8 cellular contexts compared by ENCODE assay signal in the genomic region with DNA sequence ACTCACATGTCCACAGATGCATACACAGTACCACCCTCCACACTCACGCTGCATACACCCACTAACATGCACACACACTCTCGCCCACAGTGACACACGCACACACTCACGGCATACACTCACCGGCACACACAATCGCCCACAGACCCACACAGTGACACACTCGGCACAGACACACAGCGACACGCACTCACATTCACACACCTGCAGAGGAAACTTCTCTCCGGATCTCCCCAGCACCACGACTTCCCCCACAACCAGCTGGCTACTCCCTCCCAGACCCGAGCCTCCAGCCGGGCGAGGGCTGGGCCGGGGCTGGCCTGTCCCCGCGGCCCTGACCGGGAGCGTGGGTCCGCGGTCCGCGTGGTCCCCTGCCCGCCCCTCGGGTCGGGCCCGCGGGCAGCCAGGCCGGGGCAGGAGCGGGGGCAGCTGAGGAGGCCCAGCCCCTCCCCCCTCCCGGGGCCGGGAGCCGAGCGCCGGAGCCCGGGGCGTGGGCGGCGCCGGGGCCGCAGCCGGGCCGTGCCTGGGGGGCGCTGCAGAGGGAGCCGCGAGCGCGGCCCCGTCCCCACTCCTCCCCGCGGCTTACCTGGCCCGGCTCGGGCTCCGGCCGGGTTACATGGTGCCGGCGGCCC. TPM values are rescaled to one million over a fixed set of nuclear protein-coding genes. Genes with fewer than 3 reads are reported as not detected.
DNase-seq lines count a peak whose midpoint lies in the region; ATAC-seq and TF ChIP-seq lines count a peak whose summit lies in the region.

No MANE protein-coding gene starts in this region.

- intact Hi-C loops in prostate gland (cut with DNase I) = no loop called here

- peaks cover 8% of the 10 kb centered on the region for H3K4me1 ChIP-seq in prostate gland (replicated peaks)

- H3K4me3 ChIP-seq in GM12865 (ENCODE audit: low read depth, low read length) = no peak overlapping the region
- H3K4me3 ChIP-seq in prostate gland = peak overlapping the region; percentile 19 to 40

- no peak for ATAC-seq in GM21515 (IDR thresholded peaks at IDR 0.05; ENCODE audit: unreplicated experiment)

- H3K36me3 ChIP-seq in prostate gland = no peaks in the 10 kb centered on the region

- DNase-seq in GM12865 (ENCODE audit: low read depth) = peak; percentile 17
- DNase-seq in NCI-H526 (lab: John Stamatoyannopoulos, UW) = peak; percentile 17 to 75
- peak; percentile 13 for DNase-seq in dermis blood vessel endothelial cell
- no peak for DNase-seq in prostate gland (ENCODE audit: low spot score)
- no peak for DNase-seq in central memory CD4-positive, alpha-beta T cell
- DNase-seq in GF-D8 (lab: John Stamatoyannopoulos, UW) = no peak
- DNase-seq in occipital lobe (lab: John Stamatoyannopoulos, UW) = no peak

- TF ChIP-seq CTCF in GM12865 (IDR thresholded peaks at IDR 0.05; ENCODE audit: insufficient read depth, low read depth, low read length, missing control alignments) (no peak), prostate gland (IDR thresholded peaks at IDR 0.05) (no peak)

- H3K27me3 ChIP-seq in prostate gland (replicated peaks; ENCODE audit: insufficient read depth) = peaks cover 17% of the 10 kb centered on the region

- TF ChIP-seq POLR2A in prostate gland (IDR thresholded peaks at IDR 0.05) = no peak

- no peak overlapping the region for H3K27ac ChIP-seq in prostate gland

- H3K9me3 ChIP-seq in prostate gland = no peaks in the 10 kb centered on the region

- 2% methylated on average over 30 of the region's 57 CpGs for WGBS in prostate gland

RNA-seq across cellular contexts. Expression of a gene that starts 0.5 kb away (rescaled TPM):
- total RNA-seq in dermis blood vessel endothelial cell (under 0.01 TPM in 1 of 2 replicates, not detected in the other), prostate gland (1 to 10 TPM in 1 of 2 donors, under 1 TPM in 1; 0.14 to 7.1 TPM), occipital lobe (3.1 TPM)

RNA-seq across cellular contexts. Expression of a gene that starts 56.2 kb away (rescaled TPM):
- total RNA-seq in dermis blood vessel endothelial cell = 22.7 and 55.8 TPM in 2 replicates
- total RNA-seq in prostate gland = 10 to 100 TPM; 60.8 to 64.4 TPM
- 4.7 TPM for total RNA-seq in occipital lobe

Comparison
In these comparisons a context has a peak if more than half of its experiments do, and no peak if none do; other contexts are left out.
1. DNase-seq: peak in GM12865 (single experiment), NCI-H526 (2 of 2) and dermis blood vessel endothelial cell (single experiment); none in prostate gland (single experiment), central memory CD4-positive, alpha-beta T cell (single experiment), GF-D8 (single experiment) and occipital lobe (single experiment).